In the genomic region with DNA sequence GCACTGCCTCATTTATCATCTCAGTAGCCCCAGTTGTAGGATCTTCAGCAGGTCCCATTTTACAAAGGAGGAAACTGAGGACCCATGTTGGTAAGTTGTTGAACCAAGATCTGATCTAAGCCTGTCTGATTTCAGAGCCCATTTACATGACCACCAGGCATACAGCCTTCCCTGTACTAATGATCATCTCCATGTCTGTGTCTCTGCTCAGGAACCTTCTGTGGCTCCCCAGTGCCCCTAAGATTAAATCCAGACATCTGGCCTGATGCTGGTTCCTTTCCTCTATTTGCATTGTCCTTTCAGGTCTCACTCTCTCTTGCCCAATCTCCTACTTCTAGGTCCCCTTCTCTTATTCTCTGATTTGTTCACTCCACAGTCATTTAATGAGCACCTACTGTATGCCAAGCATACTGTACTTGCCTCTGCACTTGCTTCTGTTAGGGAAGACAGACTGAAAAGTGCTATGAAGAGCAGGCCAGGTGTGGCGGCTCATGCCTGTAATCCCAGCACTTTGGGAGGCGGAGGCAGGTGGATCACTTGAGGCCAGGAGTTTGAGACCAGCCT, we compare ENCODE assay signal across 22 cellular contexts. TPM values are rescaled to one million over a fixed set of nuclear protein-coding genes. Genes with fewer than 3 reads are reported as not detected.
"Had no signal": no experiment of that assay in that cellular context is flagged by ENCODE, and none has a peak within 500 bp of the region (broad histone marks: within the 10 kb centered on the region; RNA-seq: fewer than 3 reads in every experiment).

No MANE protein-coding gene starts in this region.

- H3K9me3 Mint-ChIP-seq: nephron had no signal

- H3K27ac ChIP-seq: colonic mucosa, heart left ventricle, ovary, suprapubic skin, thyroid gland, upper lobe of left lung, vagina had no signal

- H3K4me1 ChIP-seq: colonic mucosa, heart left ventricle, suprapubic skin, thyroid gland, vagina had no signal

- H3K9me3 ChIP-seq: colonic mucosa, heart left ventricle, ovary, suprapubic skin, thyroid gland, upper lobe of left lung, vagina had no signal

- H3K36me3 ChIP-seq: colonic mucosa, heart left ventricle, ovary, suprapubic skin, thyroid gland, upper lobe of left lung, vagina had no signal

- H3K4me3 ChIP-seq: colonic mucosa, heart left ventricle, ovary, smooth muscle cell, suprapubic skin, thyroid gland, upper lobe of left lung, vagina had no signal

- H3K36me3 Mint-ChIP-seq: naive B cell had no signal

- H3K4me3 Mint-ChIP-seq: endodermal cell, naive B cell had no signal

- DNase-seq: colonic mucosa; dermis blood vessel endothelial cell; endodermal cell; foreskin melanocyte; hippocampal formation; kidney glomerular epithelial cell; mesendoderm; naive B cell; ovary; right cardiac atrium; stimulated activated CD4-positive, alpha-beta T cell treated with anti-CD3 and anti-CD28 coated beads, Interleukin-2, amount 100 ng/mL, for 48 hours; stimulated activated naive CD8-positive, alpha-beta T cell treated with anti-CD3 and anti-CD28 coated beads, Interleukin-15, Interleukin-2, amounts not matched to agents 100 U/mL and 50 U/mL, for 24 hours; thyroid gland; upper lobe of left lung had no signal

- H3K4me1 Mint-ChIP-seq: endodermal cell had no signal

- H3K27me3 ChIP-seq: colonic mucosa, ovary, thyroid gland, vagina had no signal

- ATAC-seq: heart left ventricle; right cardiac atrium; stimulated activated naive CD8-positive, alpha-beta T cell treated with anti-CD3 and anti-CD28 coated beads, Interleukin-15, Interleukin-2, amounts not matched to agents 100 U/mL and 50 U/mL, for 24 hours had no signal

- H3K27ac Mint-ChIP-seq: endodermal cell, naive B cell, nephron had no signal

RNA-seq across cellular contexts. Expression of a gene that starts 32.4 kb away (rescaled TPM):
- total RNA-seq: dermis blood vessel endothelial cell, endothelial cell of umbilical vein, glomerular endothelial cell, lung microvascular endothelial cell, smooth muscle cell had no signal
